Comparison of ENCODE assay signal across 1 cellular context in the genomic region with DNA sequence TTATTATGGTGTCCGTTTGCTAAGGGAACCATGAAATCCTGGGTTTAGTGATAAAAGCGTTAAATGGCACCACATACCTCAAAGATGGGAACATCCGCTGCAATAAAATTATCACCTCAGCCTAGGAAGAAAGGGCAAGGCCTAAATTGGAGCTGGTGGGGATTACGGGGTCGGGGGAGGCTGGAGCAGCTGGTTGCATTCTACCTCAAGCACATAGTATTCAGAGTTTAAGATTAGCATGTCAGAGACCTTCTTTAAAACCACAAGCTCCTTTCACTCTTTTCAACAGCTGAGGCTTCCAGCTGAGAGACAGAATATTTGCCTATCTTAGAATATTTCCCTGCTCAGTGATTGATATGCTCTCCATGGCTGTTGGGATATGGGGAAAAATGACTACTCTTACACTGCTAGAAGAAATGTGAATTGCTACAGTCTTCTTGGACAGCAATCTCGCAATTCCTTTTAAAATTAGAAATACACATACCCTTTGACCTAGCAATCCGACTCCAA.
TF ChIP-seq lines count a peak whose summit lies in the region.

No MANE protein-coding gene starts in this region.

TF ChIP-seq in GM23338, 12 proteins besides CTCF, POLR2A, EP300 and RAD21 (continued from another document):
- TF ChIP-seq, protein P1, sequence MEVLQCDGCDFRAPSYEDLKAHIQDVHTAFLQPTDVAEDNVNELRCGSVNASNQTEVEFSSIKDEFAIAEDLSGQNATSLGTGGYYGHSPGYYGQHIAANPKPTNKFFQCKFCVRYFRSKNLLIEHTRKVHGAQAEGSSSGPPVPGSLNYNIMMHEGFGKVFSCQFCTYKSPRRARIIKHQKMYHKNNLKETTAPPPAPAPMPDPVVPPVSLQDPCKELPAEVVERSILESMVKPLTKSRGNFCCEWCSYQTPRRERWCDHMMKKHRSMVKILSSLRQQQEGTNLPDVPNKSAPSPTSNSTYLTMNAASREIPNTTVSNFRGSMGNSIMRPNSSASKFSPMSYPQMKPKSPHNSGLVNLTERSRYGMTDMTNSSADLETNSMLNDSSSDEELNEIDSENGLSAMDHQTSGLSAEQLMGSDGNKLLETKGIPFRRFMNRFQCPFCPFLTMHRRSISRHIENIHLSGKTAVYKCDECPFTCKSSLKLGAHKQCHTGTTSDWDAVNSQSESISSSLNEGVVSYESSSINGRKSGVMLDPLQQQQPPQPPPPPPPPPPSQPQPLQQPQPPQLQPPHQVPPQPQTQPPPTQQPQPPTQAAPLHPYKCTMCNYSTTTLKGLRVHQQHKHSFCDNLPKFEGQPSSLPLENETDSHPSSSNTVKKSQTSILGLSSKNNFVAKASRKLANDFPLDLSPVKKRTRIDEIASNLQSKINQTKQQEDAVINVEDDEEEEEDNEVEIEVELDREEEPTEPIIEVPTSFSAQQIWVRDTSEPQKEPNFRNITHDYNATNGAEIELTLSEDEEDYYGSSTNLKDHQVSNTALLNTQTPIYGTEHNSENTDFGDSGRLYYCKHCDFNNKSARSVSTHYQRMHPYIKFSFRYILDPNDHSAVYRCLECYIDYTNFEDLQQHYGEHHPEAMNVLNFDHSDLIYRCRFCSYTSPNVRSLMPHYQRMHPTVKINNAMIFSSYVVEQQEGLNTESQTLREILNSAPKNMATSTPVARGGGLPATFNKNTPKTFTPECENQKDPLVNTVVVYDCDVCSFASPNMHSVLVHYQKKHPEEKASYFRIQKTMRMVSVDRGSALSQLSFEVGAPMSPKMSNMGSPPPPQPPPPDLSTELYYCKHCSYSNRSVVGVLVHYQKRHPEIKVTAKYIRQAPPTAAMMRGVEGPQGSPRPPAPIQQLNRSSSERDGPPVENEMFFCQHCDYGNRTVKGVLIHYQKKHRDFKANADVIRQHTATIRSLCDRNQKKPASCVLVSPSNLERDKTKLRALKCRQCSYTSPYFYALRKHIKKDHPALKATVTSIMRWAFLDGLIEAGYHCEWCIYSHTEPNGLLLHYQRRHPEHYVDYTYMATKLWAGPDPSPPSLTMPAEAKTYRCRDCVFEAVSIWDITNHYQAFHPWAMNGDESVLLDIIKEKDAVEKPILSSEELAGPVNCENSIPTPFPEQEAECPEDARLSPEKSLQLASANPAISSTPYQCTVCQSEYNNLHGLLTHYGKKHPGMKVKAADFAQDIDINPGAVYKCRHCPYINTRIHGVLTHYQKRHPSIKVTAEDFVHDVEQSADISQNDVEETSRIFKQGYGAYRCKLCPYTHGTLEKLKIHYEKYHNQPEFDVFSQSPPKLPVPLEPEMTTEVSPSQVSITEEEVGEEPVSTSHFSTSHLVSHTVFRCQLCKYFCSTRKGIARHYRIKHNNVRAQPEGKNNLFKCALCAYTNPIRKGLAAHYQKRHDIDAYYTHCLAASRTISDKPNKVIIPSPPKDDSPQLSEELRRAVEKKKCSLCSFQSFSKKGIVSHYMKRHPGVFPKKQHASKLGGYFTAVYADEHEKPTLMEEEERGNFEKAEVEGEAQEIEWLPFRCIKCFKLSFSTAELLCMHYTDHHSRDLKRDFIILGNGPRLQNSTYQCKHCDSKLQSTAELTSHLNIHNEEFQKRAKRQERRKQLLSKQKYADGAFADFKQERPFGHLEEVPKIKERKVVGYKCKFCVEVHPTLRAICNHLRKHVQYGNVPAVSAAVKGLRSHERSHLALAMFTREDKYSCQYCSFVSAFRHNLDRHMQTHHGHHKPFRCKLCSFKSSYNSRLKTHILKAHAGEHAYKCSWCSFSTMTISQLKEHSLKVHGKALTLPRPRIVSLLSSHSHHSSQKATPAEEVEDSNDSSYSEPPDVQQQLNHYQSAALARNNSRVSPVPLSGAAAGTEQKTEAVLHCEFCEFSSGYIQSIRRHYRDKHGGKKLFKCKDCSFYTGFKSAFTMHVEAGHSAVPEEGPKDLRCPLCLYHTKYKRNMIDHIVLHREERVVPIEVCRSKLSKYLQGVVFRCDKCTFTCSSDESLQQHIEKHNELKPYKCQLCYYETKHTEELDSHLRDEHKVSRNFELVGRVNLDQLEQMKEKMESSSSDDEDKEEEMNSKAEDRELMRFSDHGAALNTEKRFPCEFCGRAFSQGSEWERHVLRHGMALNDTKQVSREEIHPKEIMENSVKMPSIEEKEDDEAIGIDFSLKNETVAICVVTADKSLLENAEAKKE (CRISPR knock-in tag; IDR thresholded peaks at IDR 0.05): peak; percentile 24; the same call in 1 of the 2 replicates
